2 cellular contexts compared by ENCODE assay signal in genomic region chr6:142292191-142292924, GRCh38.
TF ChIP-seq lines count a peak whose summit lies in the region.

No MANE protein-coding gene starts in this region.

TF ChIP-seq in IMR-90, 13 proteins besides CTCF, POLR2A, EP300 and RAD21 (continued from another document):
- TF ChIP-seq USF2 (IDR thresholded peaks at IDR 0.05; ENCODE audit: low read depth, low read length) (no peak), SMC3 (IDR thresholded peaks at IDR 0.05; ENCODE audit: low read depth, low read length) (no peak), ELK1 (IDR thresholded peaks at IDR 0.05; ENCODE audit: borderline replicate concordance, low read depth, low read length) (no peak), CEBPB (IDR thresholded peaks at IDR 0.05; ENCODE audit: low read depth, low read length) (peak; percentile 11; the same call in 1 of the 2 replicates), BHLHE40 (IDR thresholded peaks at IDR 0.05; ENCODE audit: low read depth, low read length) (no peak), NFE2L2 (IDR thresholded peaks at IDR 0.05; ENCODE audit: low read depth, low read length) (no peak)

TF ChIP-seq in HepG2, 621 proteins besides CTCF, POLR2A, EP300 and RAD21 (continued from another document and continues in another):
- no peak for TF ChIP-seq ELK4 (CRISPR knock-in tag; IDR thresholded peaks at IDR 0.05; ENCODE audit: borderline replicate concordance)
- no peak for TF ChIP-seq ZNF670 (CRISPR knock-in tag; IDR thresholded peaks at IDR 0.05; ENCODE audit: borderline replicate concordance)
- TF ChIP-seq HNF4G (IDR thresholded peaks at IDR 0.05; ENCODE audit: borderline replicate concordance, low read depth, low read length) = peak; percentile 53; the same call in 1 of the 2 replicates
- TF ChIP-seq HNF4G (CRISPR knock-in tag; IDR thresholded peaks at IDR 0.05; ENCODE audit: borderline replicate concordance, low read depth) = no peak
- peak; percentile 41; the same call in 1 of the 2 replicates for TF ChIP-seq FOXA3 (CRISPR knock-in tag; IDR thresholded peaks at IDR 0.05)
- TF ChIP-seq KDM6A (CRISPR knock-in tag; IDR thresholded peaks at IDR 0.05; ENCODE audit: low read depth) = peak; percentile 26; the same call in 1 of the 2 replicates
- peak; percentile 95 for TF ChIP-seq ZNF644 (CRISPR knock-in tag; IDR thresholded peaks at IDR 0.05; ENCODE audit: low read depth)
- TF ChIP-seq ADNP (CRISPR knock-in tag; IDR thresholded peaks at IDR 0.05) = peak; percentile 59; the same call in 1 of the 2 replicates
- TF ChIP-seq ZNF430 (CRISPR knock-in tag; IDR thresholded peaks at IDR 0.05) = no peak
- 0 out of 2 replicates have a peak, but pooled peaks have one; percentile 14 for TF ChIP-seq KAT8 (CRISPR knock-in tag; IDR thresholded peaks at IDR 0.05)
- TF ChIP-seq HMG20B (CRISPR knock-in tag; conservative IDR thresholded peaks at IDR 0.05) = 0 out of 2 replicates have a peak, but pooled peaks have one; percentile 36
- peak; percentile 91 for TF ChIP-seq ZNF121 (CRISPR knock-in tag; IDR thresholded peaks at IDR 0.05)
- 0 out of 2 replicates have a peak, but pooled peaks have one; percentile 40 for TF ChIP-seq ZNF280D (CRISPR knock-in tag; IDR thresholded peaks at IDR 0.05)
- TF ChIP-seq ZMYM3 (CRISPR knock-in tag; IDR thresholded peaks at IDR 0.05) = 0 out of 2 replicates have a peak, but pooled peaks have one; percentile 55
- no peak for TF ChIP-seq BRF2 (CRISPR knock-in tag; IDR thresholded peaks at IDR 0.05)
- peak; percentile 92 for TF ChIP-seq ZNF770 (CRISPR knock-in tag; IDR thresholded peaks at IDR 0.05)
- peak; percentile 7; the same call in 1 of the 2 replicates for TF ChIP-seq THAP11 (CRISPR knock-in tag; IDR thresholded peaks at IDR 0.05)
- 0 out of 2 replicates have a peak, but pooled peaks have one; percentile 43 for TF ChIP-seq IKZF5 (CRISPR knock-in tag; IDR thresholded peaks at IDR 0.05)
- peak; percentile 51 for TF ChIP-seq HNF4A (CRISPR knock-in tag; IDR thresholded peaks at IDR 0.05)
- TF ChIP-seq HOMEZ (CRISPR knock-in tag; IDR thresholded peaks at IDR 0.05; ENCODE audit: low read depth) = peak; percentile 43; the same call in 1 of the 2 replicates
- TF ChIP-seq SMAD3 (CRISPR knock-in tag; IDR thresholded peaks at IDR 0.05) = no peak
- TF ChIP-seq ZNF432 (CRISPR knock-in tag; IDR thresholded peaks at IDR 0.05; ENCODE audit: borderline replicate concordance) = no peak
- no peak for TF ChIP-seq ZNF513 (CRISPR knock-in tag; conservative IDR thresholded peaks at IDR 0.05)
- no peak for TF ChIP-seq TEF (CRISPR knock-in tag; IDR thresholded peaks at IDR 0.05)
- peak; percentile 74; the same call in 1 of the 2 replicates for TF ChIP-seq HMG20A (CRISPR knock-in tag; IDR thresholded peaks at IDR 0.05; ENCODE audit: borderline replicate concordance)
- no peak for TF ChIP-seq PBX2 (CRISPR knock-in tag; IDR thresholded peaks at IDR 0.05)
- TF ChIP-seq MIER2 (CRISPR knock-in tag; IDR thresholded peaks at IDR 0.05) = peak; percentile 23; the same call in 1 of the 2 replicates
- peak; percentile 60; the same call in 1 of the 2 replicates for TF ChIP-seq RXRB (CRISPR knock-in tag; IDR thresholded peaks at IDR 0.05; ENCODE audit: borderline replicate concordance)
- TF ChIP-seq NR2C2 (CRISPR knock-in tag; IDR thresholded peaks at IDR 0.05; ENCODE audit: borderline replicate concordance) = no peak
- peak; percentile 65; the same call in 1 of the 2 replicates for TF ChIP-seq BRD4 (CRISPR knock-in tag; IDR thresholded peaks at IDR 0.05)
- no peak for TF ChIP-seq KMT2B (CRISPR knock-in tag; IDR thresholded peaks at IDR 0.05)
- peak; percentile 33; the same call in 1 of the 2 replicates for TF ChIP-seq KMT2A (CRISPR knock-in tag; IDR thresholded peaks at IDR 0.05)
- TF ChIP-seq LCORL (IDR thresholded peaks at IDR 0.05) = no peak
- TF ChIP-seq LCORL (CRISPR knock-in tag; IDR thresholded peaks at IDR 0.05) = peak; percentile 55; the same call in 1 of the 2 replicates
- TF ChIP-seq FOXA1 (IDR thresholded peaks at IDR 0.05) = no peak
- TF ChIP-seq FOXA1 (CRISPR knock-in tag; IDR thresholded peaks at IDR 0.05) = peak; percentile 17; the same call in 1 of the 2 replicates
- peak; percentile 50 for TF ChIP-seq ZNF781 (CRISPR knock-in tag; IDR thresholded peaks at IDR 0.05; ENCODE audit: borderline replicate concordance, not compliant biosample characterization)
- peak; percentile 71; the same call in 1 of the 2 replicates for TF ChIP-seq EHMT2 (IDR thresholded peaks at IDR 0.05; ENCODE audit: borderline replicate concordance, low read depth, low read length)
- TF ChIP-seq ZBTB38 (CRISPR knock-in tag; IDR thresholded peaks at IDR 0.05) = no peak
- TF ChIP-seq IRF2 (CRISPR knock-in tag; IDR thresholded peaks at IDR 0.05) = 0 out of 2 replicates have a peak, but pooled peaks have one; percentile 27
- TF ChIP-seq ATF6 (CRISPR knock-in tag; conservative IDR thresholded peaks at IDR 0.05) = no peak
- peak; percentile 48 for TF ChIP-seq GATAD2A (CRISPR knock-in tag; IDR thresholded peaks at IDR 0.05)
- TF ChIP-seq CHD2 (IDR thresholded peaks at IDR 0.05; ENCODE audit: low read depth, low read length) = no peak
- no peak for TF ChIP-seq KLF6 (CRISPR knock-in tag; IDR thresholded peaks at IDR 0.05)
- TF ChIP-seq ZNF614 (CRISPR knock-in tag; IDR thresholded peaks at IDR 0.05; ENCODE audit: borderline replicate concordance) = peak; percentile 50; the same call in 1 of the 2 replicates
- TF ChIP-seq ZNF331 (CRISPR knock-in tag; IDR thresholded peaks at IDR 0.05) = peak; percentile 50; the same call in 1 of the 2 replicates
